ENCODE assay signal across 9 cellular contexts in genomic region chr1:19640363-19641316, GRCh38. TPM values are rescaled to one million over a fixed set of nuclear protein-coding genes. Genes with fewer than 3 reads are reported as not detected.
A peak's percentile ranks its signal among the peaks of the same experiment; 100 is the strongest.
DNase-seq lines count a peak whose midpoint lies in the region; ATAC-seq and TF ChIP-seq lines count a peak whose summit lies in the region.
"Had no signal": no experiment of that assay in that cellular context is flagged by ENCODE, and none has a peak within 500 bp of the region (broad histone marks: within the 10 kb centered on the region; RNA-seq: fewer than 3 reads in every experiment).

No MANE protein-coding gene starts in this region.

- peaks cover 12% of the 10 kb centered on the region for H3K4me1 ChIP-seq in SJCRH30
- H3K4me1 ChIP-seq in tibial nerve, result peaks cover 0 to 30% (median 4%) of the 10 kb centered on the region in 4 donors

- no peak overlapping the region for H3K4me3 ChIP-seq in SJCRH30
- no peak overlapping the region for H3K4me3 ChIP-seq in tibial nerve

- WGBS in tibial nerve, 2 donors, result 47 to 63% methylated on average over 12 to 14 of the region's 14 CpGs

- no peak for ATAC-seq in GM18519 (IDR thresholded peaks at IDR 0.05; ENCODE audit: low FRiP score, unreplicated experiment)

- H3K27me3 ChIP-seq in SJCRH30, result no peaks in the 10 kb centered on the region
- peaks cover 0 to 8% of the 10 kb centered on the region in 2 donors for H3K27me3 ChIP-seq in tibial nerve

- no peak for TF ChIP-seq EP300 in tibial nerve (IDR thresholded peaks at IDR 0.05)

- H3K4me3 Mint-ChIP-seq in progenitor cell of endocrine pancreas (ENCODE audit: low read depth), result no peak overlapping the region
- H3K4me3 Mint-ChIP-seq: memory B cell had no signal

- no peaks in the 10 kb centered on the region for H3K4me1 Mint-ChIP-seq in progenitor cell of endocrine pancreas (ENCODE audit: low read depth)

- H3K36me3 ChIP-seq in SJCRH30 (no peaks in the 10 kb centered on the region), tibial nerve (no peaks in the 10 kb centered on the region)

- H3K27ac ChIP-seq in SJCRH30 (peak overlapping the region; percentile 8; the same call in 1 of the 2 replicates), tibial nerve (peak overlapping the region in 3 of 4 donors; percentile 10 to 55 (median 40))

- DNase-seq in NCI-H2029 (lab: John Stamatoyannopoulos, UW) (peak; percentile 31), NCI-H2029 treated with DMSO at 0.1 percent for 48 hours (lab: John Stamatoyannopoulos, UW) (no peak), SJCRH30 (peak; percentile 91 to 94), iPS-NIHi11 (ENCODE audit: low spot score) (peak; percentile 79), tibial nerve (ENCODE audit: low spot score in 2 of 2) (no peak), progenitor cell of endocrine pancreas (ENCODE audit: low spot score, unreplicated experiment) (no peak), GM10266 (ENCODE audit: extremely low spot score) (no peak)

- peaks cover 46% of the 10 kb centered on the region for H3K27me3 Mint-ChIP-seq in progenitor cell of endocrine pancreas

- H3K9me3 Mint-ChIP-seq in progenitor cell of endocrine pancreas (ENCODE audit: low read depth), result no peaks in the 10 kb centered on the region
- H3K9me3 Mint-ChIP-seq: memory B cell had no signal

- no peak for TF ChIP-seq POLR2A in tibial nerve (IDR thresholded peaks at IDR 0.05)

- H3K36me3 Mint-ChIP-seq in progenitor cell of endocrine pancreas (ENCODE audit: insufficient read depth), result no peaks in the 10 kb centered on the region

- H3K27ac Mint-ChIP-seq in progenitor cell of endocrine pancreas, result no peak overlapping the region
- H3K27ac Mint-ChIP-seq: memory B cell had no signal

- no peaks in the 10 kb centered on the region for H3K9me3 ChIP-seq in SJCRH30 (replicated peaks)
- H3K9me3 ChIP-seq in tibial nerve, result no peaks in the 10 kb centered on the region

- TF ChIP-seq CTCF in tibial nerve (IDR thresholded peaks at IDR 0.05) (no peak), progenitor cell of endocrine pancreas (IDR thresholded peaks at IDR 0.05; ENCODE audit: unreplicated experiment) (no peak), GM10266 (IDR thresholded peaks at IDR 0.05; ENCODE audit: control insufficient read depth, insufficient read depth, low read depth, missing control alignments) (no peak)

RNA-seq across cellular contexts. Expression of gene NBL1, which starts 3.5 kb away (rescaled TPM):
- total RNA-seq in SJCRH30 (2014; rRNA removed; shearing (Covaris generic)), result 3.5 and 4.4 TPM in 2 replicates
- 100 to 1,000 TPM in 2 of 4 donors, 10 to 100 TPM in 2; 71.9 to 157 (median 92.0) TPM for total RNA-seq in tibial nerve
- total RNA-seq in progenitor cell of endocrine pancreas, result 10.5 and 12.0 TPM in 2 replicates

RNA-seq across cellular contexts. Expression of gene HTR6, which starts 24.0 kb away (rescaled TPM):
- 0.05 TPM in 1 of 2 replicates, not detected in the other for total RNA-seq in SJCRH30 (2014; rRNA removed; shearing (Covaris generic))
- total RNA-seq in tibial nerve, result not detected
- total RNA-seq in progenitor cell of endocrine pancreas, result not detected in 2 replicates

Comparison
In these comparisons a context has a peak if more than half of its experiments do, and no peak if none do; other contexts are left out.
1. DNase-seq: peak in NCI-H2029 (single experiment), SJCRH30 (2 of 2) and iPS-NIHi11 (single experiment); none in NCI-H2029 treated with DMSO at 0.1 percent for 48 hours (single experiment), tibial nerve (0 of 2), progenitor cell of endocrine pancreas (single experiment) and GM10266 (single experiment).